Comparison of ENCODE assay signal across 30 cellular contexts in genomic region chr15:36959746-36960145, GRCh38.
A peak's percentile ranks its signal among the peaks of the same experiment; 100 is the strongest.
DNase-seq lines count a peak whose midpoint lies in the region; ATAC-seq and TF ChIP-seq lines count a peak whose summit lies in the region.
"Had no signal": no experiment of that assay in that cellular context is flagged by ENCODE, and none has a peak within 500 bp of the region (broad histone marks: within the 10 kb centered on the region; RNA-seq: fewer than 3 reads in every experiment).

No MANE protein-coding gene starts in this region.

- POLR2A ChIA-PET in naive thymus-derived CD8-positive, alpha-beta T cell (lab: Charles Lee) = no interaction called here

- H3K79me2 ChIP-seq in Karpas-422 (ENCODE audit: low read length) (peaks cover 46% of the 10 kb centered on the region), hepatocyte (no peaks in the 10 kb centered on the region)
- H3K79me2 ChIP-seq: parathyroid adenoma had no signal

- no peaks in the 10 kb centered on the region for H3K4me1 Mint-ChIP-seq in naive thymus-derived CD8-positive, alpha-beta T cell

- 0 out of 2 replicates have a peak overlapping the region, but pooled peaks have one; percentile 24 for H3K27ac ChIP-seq in Karpas-422 (ENCODE audit: low read length)
- H3K27ac ChIP-seq in hepatocyte = no peak overlapping the region
- H3K27ac ChIP-seq: parathyroid adenoma, thoracic aorta, vagina had no signal

- H3K9me3 Mint-ChIP-seq in naive thymus-derived CD8-positive, alpha-beta T cell = peaks cover 0 to 3% (median 0%) of the 10 kb centered on the region in 9 donors
- H3K9me3 Mint-ChIP-seq: activated CD8-positive, alpha-beta T cell treated with anti-CD3 and anti-CD28 coated beads for 36 hours; activated naive CD4-positive, alpha-beta T cell treated with anti-CD3 and anti-CD28 coated beads, Interleukin-2, amount 50 U/mL, for 72 hours; activated T-helper 2 cell treated with anti-CD3 and anti-CD28 coated beads, Interferon-gamma antibody, Interleukin-2, Interleukin-4, amounts not matched to agents 10 μg/mL and 5 μg/mL and 100 μg/mL, durations not matched to agents 14 hours and 24 hours and 36 hours; CD8-positive, alpha-beta T cell; stimulated activated naive CD8-positive, alpha-beta T cell treated with anti-CD3 and anti-CD28 coated beads, Interleukin-15, Interleukin-2, amounts not matched to agents 100 ng/mL and 50 ng/mL, for 24 hours had no signal

- H3K9me3 ChIP-seq in Karpas-422 (ENCODE audit: low read length) (no peaks in the 10 kb centered on the region), hepatocyte (ENCODE audit: low read depth) (no peaks in the 10 kb centered on the region)
- H3K9me3 ChIP-seq: BE2C, thoracic aorta, vagina had no signal

- H3K4me3 Mint-ChIP-seq in naive thymus-derived CD8-positive, alpha-beta T cell = no peak overlapping the region
- H3K4me3 Mint-ChIP-seq: activated CD8-positive, alpha-beta T cell treated with anti-CD3 and anti-CD28 coated beads for 36 hours; CD8-positive, alpha-beta T cell; neural crest cell; stimulated activated naive CD8-positive, alpha-beta T cell treated with anti-CD3 and anti-CD28 coated beads, Interleukin-15, Interleukin-2, amounts not matched to agents 100 ng/mL and 50 ng/mL, for 24 hours had no signal

- H3K9me2 ChIP-seq in Karpas-422 (replicated peaks; ENCODE audit: insufficient read depth, low read length) = no peaks in the 10 kb centered on the region
- no peaks in the 10 kb centered on the region for H3K9me2 ChIP-seq in hepatocyte (replicated peaks; ENCODE audit: insufficient read depth)

- H3K27me3 ChIP-seq in Karpas-422 (ENCODE audit: low read length) = no peaks in the 10 kb centered on the region
- H3K27me3 ChIP-seq in hepatocyte = peaks cover 6% of the 10 kb centered on the region
- H3K27me3 ChIP-seq: BE2C, cardiac muscle cell, vagina had no signal

- DNase-seq in Karpas-422 = no peak
- DNase-seq in amniotic epithelial cell (ENCODE audit: low read depth) = peak; percentile 62
- no peak for DNase-seq in hepatocyte (ENCODE audit: low spot score)
- peak; percentile 75 for DNase-seq in retinal pigment epithelial cell (ENCODE audit: low read depth)
- DNase-seq in naive thymus-derived CD8-positive, alpha-beta T cell = no peak
- no peak for DNase-seq in activated T-cell treated with anti-CD3 and anti-CD28 coated beads, Interleukin-2, amount 50 U/mL, for 1 hour
- DNase-seq: activated CD4-positive, CD25-positive, alpha-beta regulatory T cell treated with anti-CD3 and anti-CD28 coated beads, Interleukin-2, amount 50 U/mL, for 72 hours; activated CD8-positive, alpha-beta T cell treated with anti-CD3 and anti-CD28 coated beads for 36 hours; BE2C; CD8-positive, alpha-beta T cell; DMS 273 treated with DMSO at 0.1 percent for 48 hours; effector CD4-positive, alpha-beta T cell; EL; glutamatergic neuron; NCI-H1417 treated with DMSO at 0.1 percent for 48 hours; NCI-H2029 treated with DMSO at 0.1 percent for 48 hours; NCI-H524 treated with DMSO at 0.1 percent for 48 hours; right cardiac atrium; SHP77; stimulated activated CD8-positive, alpha-beta memory T cell treated with anti-CD3 and anti-CD28 coated beads, Interleukin-4, amount 100 ng/mL, for 48 hours; T-helper 2 cell had no signal

- H3K4me1 ChIP-seq in Karpas-422 (ENCODE audit: low read length) (peaks cover 56% of the 10 kb centered on the region), hepatocyte (ENCODE audit: insufficient read depth) (no peaks in the 10 kb centered on the region)
- H3K4me1 ChIP-seq: parathyroid adenoma, vagina had no signal

- H3K27ac Mint-ChIP-seq in naive thymus-derived CD8-positive, alpha-beta T cell = no peak overlapping the region
- H3K27ac Mint-ChIP-seq: activated CD8-positive, alpha-beta T cell treated with anti-CD3 and anti-CD28 coated beads for 36 hours; activated naive CD4-positive, alpha-beta T cell treated with anti-CD3 and anti-CD28 coated beads, Interleukin-2, amount 50 U/mL, for 72 hours; activated T-helper 2 cell treated with anti-CD3 and anti-CD28 coated beads, Interferon-gamma antibody, Interleukin-2, Interleukin-4, amounts not matched to agents 10 μg/mL and 5 μg/mL and 100 μg/mL, durations not matched to agents 14 hours and 24 hours and 36 hours; CD8-positive, alpha-beta T cell; stimulated activated naive CD8-positive, alpha-beta T cell treated with anti-CD3 and anti-CD28 coated beads, Interleukin-15, Interleukin-2, amounts not matched to agents 100 ng/mL and 50 ng/mL, for 24 hours had no signal

- TF ChIP-seq CTCF in hepatocyte (IDR thresholded peaks at IDR 0.05; ENCODE audit: poor library complexity) (no peak), retinal pigment epithelial cell (conservative IDR thresholded peaks at IDR 0.05; ENCODE audit: low read depth, low read length) (no peak)

- H3K36me3 Mint-ChIP-seq in naive thymus-derived CD8-positive, alpha-beta T cell = no peaks in the 10 kb centered on the region
- H3K36me3 Mint-ChIP-seq: activated naive CD4-positive, alpha-beta T cell treated with anti-CD3 and anti-CD28 coated beads, Interleukin-2, amount 50 U/mL, for 72 hours; CD8-positive, alpha-beta T cell had no signal

- H3K4me2 ChIP-seq in Karpas-422 (ENCODE audit: low read depth, low read length, poor library complexity, severe bottlenecking) (no peak overlapping the region), hepatocyte (peak overlapping the region; percentile 41)

- no peaks in the 10 kb centered on the region for H3K36me3 ChIP-seq in Karpas-422 (ENCODE audit: insufficient read depth, low read length)
- H3K36me3 ChIP-seq in hepatocyte (replicated peaks; ENCODE audit: insufficient read depth, low read depth) = no peaks in the 10 kb centered on the region
- H3K36me3 ChIP-seq: BE2C, thoracic aorta had no signal

- H3K4me3 ChIP-seq in Karpas-422 (ENCODE audit: low read length) (no peak overlapping the region), hepatocyte (no peak overlapping the region), retinal pigment epithelial cell (ENCODE audit: low read length) (no peak overlapping the region)
- H3K4me3 ChIP-seq: cardiac muscle cell, thoracic aorta, vagina had no signal

- no peak overlapping the region for H3K9ac ChIP-seq in Karpas-422 (ENCODE audit: low read length)
- H3K9ac ChIP-seq: parathyroid adenoma had no signal

- H3K27me3 Mint-ChIP-seq in naive thymus-derived CD8-positive, alpha-beta T cell = peaks cover 0 to 4% (median 4%) of the 10 kb centered on the region in 5 donors
- H3K27me3 Mint-ChIP-seq: stimulated activated naive CD8-positive, alpha-beta T cell treated with anti-CD3 and anti-CD28 coated beads, Interleukin-15, Interleukin-2, amounts not matched to agents 100 ng/mL and 50 ng/mL, for 24 hours had no signal

- ATAC-seq in naive thymus-derived CD8-positive, alpha-beta T cell = no peak
- ATAC-seq in HG03469 (IDR thresholded peaks at IDR 0.05; ENCODE audit: unreplicated experiment) = no peak
- ATAC-seq: activated CD8-positive, alpha-beta T cell treated with anti-CD3 and anti-CD28 coated beads for 36 hours; activated naive CD4-positive, alpha-beta T cell treated with anti-CD3 and anti-CD28 coated beads, Interleukin-2, amount 50 U/mL, for 72 hours; CD8-positive, alpha-beta T cell; right cardiac atrium had no signal

- H2AFZ ChIP-seq in Karpas-422 (ENCODE audit: low read length) (no peak overlapping the region), hepatocyte (no peak overlapping the region)
- H2AFZ ChIP-seq: parathyroid adenoma had no signal

- no peaks in the 10 kb centered on the region for H4K20me1 ChIP-seq in Karpas-422 (ENCODE audit: insufficient read depth, low read depth, low read length)
- H4K20me1 ChIP-seq in hepatocyte (ENCODE audit: insufficient read depth, poor library complexity, severe bottlenecking) = no peaks in the 10 kb centered on the region

Comparison
In these comparisons a context has a peak if more than half of its experiments do, and no peak if none do; other contexts are left out.
1. DNase-seq: peak in amniotic epithelial cell (single experiment) and retinal pigment epithelial cell (single experiment); none in Karpas-422 (single experiment), hepatocyte (single experiment), naive thymus-derived CD8-positive, alpha-beta T cell (0 of 10) and activated T-cell treated with anti-CD3 and anti-CD28 coated beads, Interleukin-2, amount 50 U/mL, for 1 hour (single experiment).